ENCODE assay signal across 23 cellular contexts in the genomic region with DNA sequence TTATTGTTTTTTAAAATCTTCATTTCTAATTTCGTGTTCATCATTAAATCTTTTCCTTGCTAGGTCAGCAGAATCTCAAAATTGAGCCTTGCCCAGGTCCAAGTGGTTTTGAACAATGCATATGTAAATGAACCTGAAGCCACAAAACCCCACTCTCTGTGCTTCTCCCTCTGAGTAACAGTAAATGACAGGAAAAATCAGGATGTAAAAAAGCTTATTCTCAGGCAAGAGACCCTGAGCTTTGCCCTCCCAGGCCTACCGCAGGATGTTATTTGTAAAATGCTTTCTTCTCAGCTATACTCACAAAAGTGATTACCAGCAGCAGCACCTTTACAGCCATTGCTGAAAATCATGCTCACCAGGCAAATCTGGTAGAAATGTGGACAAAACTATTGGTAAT.
"Had no signal": no experiment of that assay in that cellular context is flagged by ENCODE, and none has a peak within 500 bp of the region (broad histone marks: within the 10 kb centered on the region; RNA-seq: fewer than 3 reads in every experiment).

No MANE protein-coding gene starts in this region.

- H3K4me1 Mint-ChIP-seq: activated CD4-positive, alpha-beta T cell treated with anti-CD3 and anti-CD28 coated beads, Interleukin-2, amount 10 ng/mL, durations not matched to agents 7 days and 5 days; activated CD8-positive, alpha-beta memory T cell treated with anti-CD3 and anti-CD28 coated beads, Interleukin-2, amount 10 ng/mL, durations not matched to agents 7 days and 5 days; activated naive CD4-positive, alpha-beta T cell treated with anti-CD3 and anti-CD28 coated beads, Interleukin-2, amount 50 U/mL, for 24 hours; central memory CD8-positive, alpha-beta T cell; naive B cell had no signal

- H3K9me3 ChIP-seq: breast epithelium, esophagus muscularis mucosa, lower lobe of right lung had no signal

- H3K4me1 ChIP-seq: breast epithelium, esophagus muscularis mucosa, lower lobe of right lung had no signal

- H3K27me3 ChIP-seq: hepatocyte had no signal

- H3K4me3 ChIP-seq: breast epithelium, esophagus muscularis mucosa, hepatocyte, lower lobe of right lung had no signal

- H2AFZ ChIP-seq: hepatocyte had no signal

- ATAC-seq: activated CD8-positive, alpha-beta memory T cell treated with anti-CD3 and anti-CD28 coated beads, Interleukin-2, amount 10 ng/mL, durations not matched to agents 7 days and 5 days; activated CD8-positive, alpha-beta T cell treated with anti-CD3 and anti-CD28 coated beads for 36 hours; effector memory CD8-positive, alpha-beta T cell; lower lobe of right lung had no signal

- H3K4me2 ChIP-seq: hepatocyte had no signal

- DNase-seq: activated CD4-positive, alpha-beta T cell treated with anti-CD3 and anti-CD28 coated beads, Interleukin-2, amount 10 ng/mL, durations not matched to agents 7 days and 5 days; activated CD4-positive, CD25-positive, alpha-beta regulatory T cell treated with anti-CD3 and anti-CD28 coated beads, Interleukin-2, amount 50 U/mL, for 72 hours; activated CD8-positive, alpha-beta memory T cell treated with anti-CD3 and anti-CD28 coated beads, Interleukin-2, amount 10 ng/mL, durations not matched to agents 7 days and 5 days; activated CD8-positive, alpha-beta T cell treated with anti-CD3 and anti-CD28 coated beads for 36 hours; activated gamma-delta T cell; activated T-cell treated with anti-CD3 and anti-CD28 coated beads for 4 hours; anterior cingulate cortex; effector memory CD8-positive, alpha-beta T cell; glutamatergic neuron; lower lobe of right lung; naive B cell; retina; stimulated activated CD4-positive, alpha-beta T cell treated with anti-CD3 and anti-CD28 coated beads, Interleukin-4, amount 100 ng/mL, for 1 hour; stimulated activated naive CD4-positive, alpha-beta T cell treated with Interleukin-2 at 50 U/mL for 16 hours had no signal

- H3K79me2 ChIP-seq: hepatocyte had no signal

- H3K9me3 Mint-ChIP-seq: activated CD4-positive, alpha-beta T cell treated with anti-CD3 and anti-CD28 coated beads, Interleukin-2, amount 10 ng/mL, durations not matched to agents 7 days and 5 days; activated CD8-positive, alpha-beta T cell treated with anti-CD3 and anti-CD28 coated beads for 36 hours; activated naive CD4-positive, alpha-beta T cell treated with anti-CD3 and anti-CD28 coated beads, Interleukin-2, amount 50 U/mL, for 24 hours; activated T-helper 1 cell treated with anti-CD3 and anti-CD28 coated beads, Interleukin-12 subunit alpha, Interleukin-12 subunit beta, Interleukin-2, Interleukin-4 antibody, amounts not matched to agents 30 ng/mL and 10 ng/mL and 1 ng/mL, durations not matched to agents 14 hours and 24 hours and 36 hours; central memory CD8-positive, alpha-beta T cell; effector memory CD8-positive, alpha-beta T cell; naive B cell; neural crest cell; T-helper 2 cell treated with Interferon-gamma antibody and Interleukin-4, amounts not matched to agents 5 μg/mL and 100 μg/mL, for 36 hours had no signal

- H3K36me3 ChIP-seq: breast epithelium, esophagus muscularis mucosa, lower lobe of right lung had no signal

- H3K27ac Mint-ChIP-seq: activated CD4-positive, alpha-beta T cell treated with anti-CD3 and anti-CD28 coated beads, Interleukin-2, amount 10 ng/mL, durations not matched to agents 7 days and 5 days; activated CD8-positive, alpha-beta memory T cell treated with anti-CD3 and anti-CD28 coated beads, Interleukin-2, amount 10 ng/mL, durations not matched to agents 7 days and 5 days; activated CD8-positive, alpha-beta T cell treated with anti-CD3 and anti-CD28 coated beads for 36 hours; activated naive CD4-positive, alpha-beta T cell treated with anti-CD3 and anti-CD28 coated beads, Interleukin-2, amount 50 U/mL, for 24 hours; activated T-helper 1 cell treated with anti-CD3 and anti-CD28 coated beads, Interleukin-12 subunit alpha, Interleukin-12 subunit beta, Interleukin-2, Interleukin-4 antibody, amounts not matched to agents 30 ng/mL and 10 ng/mL and 1 ng/mL, durations not matched to agents 14 hours and 24 hours and 36 hours; effector memory CD8-positive, alpha-beta T cell; naive B cell; T-helper 2 cell treated with Interferon-gamma antibody and Interleukin-4, amounts not matched to agents 5 μg/mL and 100 μg/mL, for 36 hours had no signal

- H3K27ac ChIP-seq: breast epithelium, esophagus muscularis mucosa, hepatocyte, lower lobe of right lung, VCaP had no signal

- H3K36me3 Mint-ChIP-seq: activated CD8-positive, alpha-beta memory T cell treated with anti-CD3 and anti-CD28 coated beads, Interleukin-2, amount 10 ng/mL, durations not matched to agents 7 days and 5 days; activated naive CD4-positive, alpha-beta T cell treated with anti-CD3 and anti-CD28 coated beads, Interleukin-2, amount 50 U/mL, for 24 hours; naive B cell had no signal

- H3K4me3 Mint-ChIP-seq: activated CD4-positive, alpha-beta T cell treated with anti-CD3 and anti-CD28 coated beads, Interleukin-2, amount 10 ng/mL, durations not matched to agents 7 days and 5 days; activated CD8-positive, alpha-beta memory T cell treated with anti-CD3 and anti-CD28 coated beads, Interleukin-2, amount 10 ng/mL, durations not matched to agents 7 days and 5 days; activated CD8-positive, alpha-beta T cell treated with anti-CD3 and anti-CD28 coated beads for 36 hours; activated naive CD4-positive, alpha-beta T cell treated with anti-CD3 and anti-CD28 coated beads, Interleukin-2, amount 50 U/mL, for 24 hours; activated T-helper 1 cell treated with anti-CD3 and anti-CD28 coated beads, Interleukin-12 subunit alpha, Interleukin-12 subunit beta, Interleukin-2, Interleukin-4 antibody, amounts not matched to agents 30 ng/mL and 10 ng/mL and 1 ng/mL, durations not matched to agents 14 hours and 24 hours and 36 hours; central memory CD8-positive, alpha-beta T cell; effector memory CD8-positive, alpha-beta T cell; naive B cell; neural crest cell; T-helper 2 cell treated with Interferon-gamma antibody and Interleukin-4, amounts not matched to agents 5 μg/mL and 100 μg/mL, for 36 hours had no signal
